ENCODE assay signal across 8 cellular contexts in the genomic region with DNA sequence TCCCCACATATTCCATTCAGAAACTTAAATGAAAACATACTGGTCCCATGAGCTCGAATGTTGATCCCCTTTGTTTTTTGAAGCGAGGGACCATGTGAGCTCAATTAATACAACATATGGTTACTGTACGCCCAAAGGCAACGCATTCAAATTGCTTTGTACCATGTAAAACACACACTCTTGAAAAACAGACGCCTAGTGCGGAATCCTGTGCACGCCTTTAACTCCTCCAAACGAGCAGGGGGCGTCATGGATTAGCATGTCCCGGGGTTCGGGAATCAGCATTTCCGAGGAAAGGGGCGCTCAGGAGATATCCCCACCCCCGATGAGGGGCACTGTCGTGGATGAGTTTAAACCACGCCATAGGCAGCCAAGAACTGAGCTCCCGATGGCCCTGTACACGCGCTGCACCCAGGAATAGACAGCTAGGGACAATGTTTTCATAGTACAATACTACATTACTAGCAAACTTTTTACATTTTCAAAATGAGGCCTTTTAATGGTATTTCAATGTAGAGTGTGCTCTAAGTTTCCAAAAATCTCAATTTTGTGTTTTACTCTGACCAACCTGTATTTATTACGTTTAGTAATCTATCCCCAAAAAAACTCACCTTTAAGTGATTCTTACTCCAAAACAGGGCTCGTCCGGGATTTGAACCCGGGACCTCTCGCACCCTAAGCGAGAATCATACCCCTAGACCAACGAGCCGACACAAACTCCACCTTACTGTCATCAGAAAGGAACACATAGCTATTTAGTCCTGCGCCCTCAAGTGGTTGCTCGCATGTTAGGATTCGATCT. TPM values are rescaled to one million over a fixed set of nuclear protein-coding genes. Genes with fewer than 3 reads are reported as not detected.
A peak's percentile ranks its signal among the peaks of the same experiment; 100 is the strongest.
DNase-seq lines count a peak whose midpoint lies in the region.

No MANE protein-coding gene starts in this region.

- intact Hi-C loops in activated naive CD4-positive, alpha-beta T cell treated with anti-CD3 and anti-CD28 coated beads for 36 hours (cut with micrococcal nuclease): loop anchor here (1.0 to 5.0 kb wide), 11 partner anchors 47 to 495 kb away; a partner anchor contains a TSS

- H3K9me3 ChIP-seq in MG63: no peaks in the 10 kb centered on the region

- H3K27me3 Mint-ChIP-seq in activated naive CD4-positive, alpha-beta T cell treated with anti-CD3 and anti-CD28 coated beads for 36 hours (ENCODE audit: low read depth): peaks cover 5% of the 10 kb centered on the region

- peak overlapping the region; percentile 48 for H3K27ac ChIP-seq in temporal lobe (ENCODE audit: low read depth, low read length)

- peak overlapping the region; percentile 83 for H3K4me3 ChIP-seq in MG63

- CTCF ChIA-PET in activated naive CD4-positive, alpha-beta T cell treated with anti-CD3 and anti-CD28 coated beads for 36 hours (lab: Charles Lee): interaction anchor here (0.6 to 3.7 kb wide), 19 partner anchors 9 to 367 kb away, joined by 3 to 18 read pairs (median 3); a partner anchor contains a TSS

- in situ Hi-C loops in G401 (cut with HindIII; ENCODE audit: low sequenced_read_pairs): no loop called here

- H3K36me3 Mint-ChIP-seq in activated naive CD4-positive, alpha-beta T cell treated with anti-CD3 and anti-CD28 coated beads for 36 hours (ENCODE audit: low read depth): peaks cover 3% of the 10 kb centered on the region

- H3K36me3 ChIP-seq in MG63: no peaks in the 10 kb centered on the region

- peaks cover 28% of the 10 kb centered on the region for H3K4me1 Mint-ChIP-seq in activated naive CD4-positive, alpha-beta T cell treated with anti-CD3 and anti-CD28 coated beads for 36 hours (ENCODE audit: low read depth)

- no peaks in the 10 kb centered on the region for H3K27me3 ChIP-seq in MG63

- DNase-seq in G401 (ENCODE audit: low spot score) (peak; percentile 95), HCEC 1CT (peak; percentile 76), MG63 (peak; percentile 72), SIG-M5 treated with dmso at 0.1 percent for 504 hours (lab: John Stamatoyannopoulos, UW; ENCODE audit: unreplicated experiment) (peak; percentile 94), germinal center (ENCODE audit: low spot score) (peak; percentile 79), occipital lobe (lab: John Stamatoyannopoulos, UW) (peak; percentile 77)
- peak; percentile 95 for DNase-seq in activated naive CD4-positive, alpha-beta T cell treated with anti-CD3 and anti-CD28 coated beads for 36 hours

- no peaks in the 10 kb centered on the region for H3K9me3 Mint-ChIP-seq in activated naive CD4-positive, alpha-beta T cell treated with anti-CD3 and anti-CD28 coated beads for 36 hours

- peak overlapping the region; percentile 79 for H3K4me3 Mint-ChIP-seq in activated naive CD4-positive, alpha-beta T cell treated with anti-CD3 and anti-CD28 coated beads for 36 hours

- peak overlapping the region; percentile 92 for H3K27ac Mint-ChIP-seq in activated naive CD4-positive, alpha-beta T cell treated with anti-CD3 and anti-CD28 coated beads for 36 hours

RNA-seq across cellular contexts. Expression of a gene that starts 6.7 kb away (rescaled TPM):
- total RNA-seq in G401 (2014; rRNA removed; shearing (Covaris generic)): 94.8 and 155 TPM in 2 replicates
- total RNA-seq in MG63 (2014; rRNA removed; shearing (Covaris generic); ENCODE audit: low replicate concordance): 126 and 136 TPM in 2 replicates
- 10 to 100 TPM; 24.2 to 28.1 TPM for total RNA-seq in activated naive CD4-positive, alpha-beta T cell treated with anti-CD3 and anti-CD28 coated beads for 36 hours
- total RNA-seq in occipital lobe (278 TPM), temporal lobe (187 TPM)

Comparison
In these comparisons a context has a peak if more than half of its experiments do, and no peak if none do; other contexts are left out.
1. Peak in every context shown above with its lines: DNase-seq, H3K4me3 ChIP-seq and H3K27ac ChIP-seq.